34 cellular contexts compared by ENCODE assay signal in the genomic region with DNA sequence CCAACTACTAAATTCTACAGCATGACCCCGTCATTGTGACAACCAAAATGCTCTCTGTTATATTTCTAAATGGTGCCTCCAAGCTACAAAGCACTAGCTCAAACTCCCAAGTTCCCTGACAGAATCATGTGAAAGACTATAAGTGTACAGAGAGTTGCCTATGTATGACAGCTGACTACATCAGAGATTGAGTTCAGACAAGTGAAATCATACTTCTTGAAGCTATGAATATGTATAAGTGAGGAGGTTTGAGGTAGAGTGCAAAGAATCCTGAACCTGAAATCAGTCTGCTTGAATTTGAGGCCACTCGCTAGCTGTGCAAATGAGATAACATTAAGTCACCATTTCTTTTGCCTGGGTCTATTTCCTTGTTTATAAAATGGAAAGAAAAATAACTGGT.
DNase-seq lines count a peak whose midpoint lies in the region; ATAC-seq, FAIRE-seq and TF ChIP-seq lines count a peak whose summit lies in the region.
"Had no signal": no experiment of that assay in that cellular context is flagged by ENCODE, and none has a peak within 500 bp of the region (broad histone marks: within the 10 kb centered on the region; RNA-seq: fewer than 3 reads in every experiment).

No MANE protein-coding gene starts in this region.

- no peaks in the 10 kb centered on the region for H3K27me3 Mint-ChIP-seq in memory B cell
- peaks cover 0 to 3% of the 10 kb centered on the region in 2 donors for H3K27me3 Mint-ChIP-seq in natural killer cell treated with Interleukin-12 subunit alpha and Interleukin-12 subunit beta and Interleukin-15 and Interleukin-18, amount 100 ng/mL, for 72 hours
- H3K27me3 Mint-ChIP-seq: activated naive CD8-positive, alpha-beta T cell treated with anti-CD3 and anti-CD28 coated beads, Interleukin-2, amount 10 ng/mL, durations not matched to agents 7 days and 5 days; stimulated activated naive CD8-positive, alpha-beta T cell treated with anti-CD3 and anti-CD28 coated beads, Interleukin-15, amount 100 ng/mL, for 72 hours; T-helper 17 cell had no signal

- peaks cover 31% of the 10 kb centered on the region for H3K4me1 Mint-ChIP-seq in memory B cell
- H3K4me1 Mint-ChIP-seq in natural killer cell treated with Interleukin-12 subunit alpha and Interleukin-12 subunit beta and Interleukin-15 and Interleukin-18, amount 100 ng/mL, for 72 hours (ENCODE audit: low read depth in 2 of 2) = peaks cover 0 to 8% of the 10 kb centered on the region in 2 donors
- H3K4me1 Mint-ChIP-seq: endodermal cell had no signal

- H3K4me3 Mint-ChIP-seq in memory B cell = no peak overlapping the region
- no peak overlapping the region for H3K4me3 Mint-ChIP-seq in natural killer cell treated with Interleukin-12 subunit alpha and Interleukin-12 subunit beta and Interleukin-15 and Interleukin-18, amount 100 ng/mL, for 72 hours
- H3K4me3 Mint-ChIP-seq: activated naive CD8-positive, alpha-beta T cell treated with anti-CD3 and anti-CD28 coated beads, Interleukin-2, amount 10 ng/mL, durations not matched to agents 7 days and 5 days; endodermal cell; HFFc6; nephron progenitor cell; T-helper 17 cell had no signal

- no peaks in the 10 kb centered on the region for H3K36me3 Mint-ChIP-seq in memory B cell
- no peaks in the 10 kb centered on the region for H3K36me3 Mint-ChIP-seq in natural killer cell treated with Interleukin-12 subunit alpha and Interleukin-12 subunit beta and Interleukin-15 and Interleukin-18, amount 100 ng/mL, for 72 hours

- no peak overlapping the region for H3K27ac ChIP-seq in coronary artery
- H3K27ac ChIP-seq: ascending aorta, cardiac muscle cell, heart left ventricle, ovary had no signal

- H3K4me3 ChIP-seq in coronary artery = no peak overlapping the region
- H3K4me3 ChIP-seq: ascending aorta, cardiac muscle cell, heart left ventricle, K562, lung, ovary had no signal

- no peak for TF ChIP-seq CTCF in coronary artery (IDR thresholded peaks at IDR 0.05)

- ATAC-seq in GM21447 (IDR thresholded peaks at IDR 0.05; ENCODE audit: unreplicated experiment) (peak; percentile 9), HG02870 (IDR thresholded peaks at IDR 0.05; ENCODE audit: unreplicated experiment) (peak; percentile 19), memory B cell (ENCODE audit: low read depth) (no peak)
- ATAC-seq in natural killer cell treated with Interleukin-12 subunit alpha and Interleukin-12 subunit beta and Interleukin-15 and Interleukin-18, amount 100 ng/mL, for 72 hours = no peak
- ATAC-seq: esophagus mucosa; heart left ventricle; K562; stimulated activated naive CD8-positive, alpha-beta T cell treated with anti-CD3 and anti-CD28 coated beads, Interleukin-15, amount 100 ng/mL, for 72 hours; T-helper 17 cell had no signal

- H3K27ac Mint-ChIP-seq in memory B cell = peak overlapping the region; percentile 70
- H3K27ac Mint-ChIP-seq in natural killer cell treated with Interleukin-12 subunit alpha and Interleukin-12 subunit beta and Interleukin-15 and Interleukin-18, amount 100 ng/mL, for 72 hours = no peak overlapping the region
- H3K27ac Mint-ChIP-seq: activated naive CD8-positive, alpha-beta T cell treated with anti-CD3 and anti-CD28 coated beads, Interleukin-2, amount 10 ng/mL, durations not matched to agents 7 days and 5 days; endodermal cell; HFFc6; nephron progenitor cell; T-helper 17 cell had no signal

- no peak for DNase-seq in GM12891 (ENCODE audit: insufficient read length, low spot score)
- no peak for DNase-seq in memory B cell (ENCODE audit: low spot score in 2 of 2)
- no peak for DNase-seq in T-helper 1 cell
- DNase-seq in natural killer cell treated with Interleukin-12 subunit alpha and Interleukin-12 subunit beta and Interleukin-15 and Interleukin-18, amount 100 ng/mL, for 72 hours (ENCODE audit: low spot score) = no peak
- no peak for DNase-seq in effector CD8-positive, alpha-beta T cell (lab: John Stamatoyannopoulos, UW)
- no peak for DNase-seq in coronary artery (ENCODE audit: low spot score)
- DNase-seq: activated effector memory CD4-positive, alpha-beta T cell treated with anti-CD3 and anti-CD28 coated beads, Interleukin-2, amount 50 U/mL, for 16 hours; activated naive CD8-positive, alpha-beta T cell treated with anti-CD3 and anti-CD28 coated beads, Interleukin-2, amount 10 ng/mL, durations not matched to agents 7 days and 5 days; activated T-cell treated with anti-CD3 and anti-CD28 coated beads for 4 hours; BE2C; DMS53; endodermal cell; foreskin fibroblast; heart left ventricle; HFFc6; kidney glomerular epithelial cell; MM.1S; NCI-H1417; NCI-H2081 treated with DMSO at 0.1 percent for 48 hours; NCI-H345; nephron progenitor cell; ovary; RPMI8226; stimulated activated naive CD8-positive, alpha-beta T cell treated with anti-CD3 and anti-CD28 coated beads, Interleukin-15, amount 100 ng/mL, for 72 hours; T-helper 17 cell had no signal

- H3K9me3 Mint-ChIP-seq in memory B cell = no peaks in the 10 kb centered on the region
- H3K9me3 Mint-ChIP-seq in natural killer cell treated with Interleukin-12 subunit alpha and Interleukin-12 subunit beta and Interleukin-15 and Interleukin-18, amount 100 ng/mL, for 72 hours = peaks cover 3% of the 10 kb centered on the region
- H3K9me3 Mint-ChIP-seq: activated naive CD8-positive, alpha-beta T cell treated with anti-CD3 and anti-CD28 coated beads, Interleukin-2, amount 10 ng/mL, durations not matched to agents 7 days and 5 days; endodermal cell; nephron progenitor cell; stimulated activated naive CD8-positive, alpha-beta T cell treated with anti-CD3 and anti-CD28 coated beads, Interleukin-15, amount 100 ng/mL, for 72 hours had no signal

- peak; percentile 47 for FAIRE-seq in GM12891 (lab: Jason Lieb, UNC)
- FAIRE-seq: G401.6, HTR-8/SVneo, K562 had no signal

- TF ChIP-seq POLR2A in GM12891 (IDR thresholded peaks at IDR 0.05; ENCODE audit: low read depth, low read length) = no peak

TF ChIP-seq in GM12891, 5 proteins besides CTCF, POLR2A, EP300 and RAD21:
- TF ChIP-seq POU2F2 (IDR thresholded peaks at IDR 0.05; ENCODE audit: low read depth, low read length) (peak; percentile 82), SPI1 (IDR thresholded peaks at IDR 0.05; ENCODE audit: low read depth, low read length) (no peak)

Comparison
In these comparisons a context has a peak if more than half of its experiments do, and no peak if none do; other contexts are left out.
1. ATAC-seq: peak in GM21447 (single experiment) and HG02870 (single experiment); none in memory B cell (single experiment) and natural killer cell treated with Interleukin-12 subunit alpha and Interleukin-12 subunit beta and Interleukin-15 and Interleukin-18, amount 100 ng/mL, for 72 hours (0 of 2).